Comparison of ENCODE assay signal across 16 cellular contexts in the genomic region with DNA sequence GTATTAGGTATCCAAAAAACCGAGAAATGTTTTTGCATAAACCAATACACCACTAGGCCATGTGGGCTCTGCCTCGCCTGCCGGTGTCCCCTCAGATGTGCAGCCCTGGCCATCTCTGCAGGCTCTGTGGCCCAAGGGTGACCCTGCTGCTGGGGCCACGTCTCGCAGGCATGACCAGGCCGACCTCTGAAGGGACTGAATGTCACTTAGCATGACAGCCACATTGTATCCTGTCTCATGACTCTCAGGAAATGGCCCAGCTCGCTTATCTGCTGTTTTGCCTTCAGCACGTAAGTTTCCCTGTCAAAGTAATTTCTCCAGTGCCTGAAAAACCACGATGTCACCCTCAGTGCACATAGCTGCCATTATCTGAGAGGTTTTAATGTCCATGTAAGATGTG.
"Had no signal": no experiment of that assay in that cellular context is flagged by ENCODE, and none has a peak within 500 bp of the region (broad histone marks: within the 10 kb centered on the region; RNA-seq: fewer than 3 reads in every experiment).

No MANE protein-coding gene starts in this region.

- H3K9me3 ChIP-seq: esophagus muscularis mucosa, psoas muscle, suprapubic skin had no signal

- H3K4me3 ChIP-seq: dorsolateral prefrontal cortex, esophagus muscularis mucosa, psoas muscle, suprapubic skin had no signal

- H3K4me1 ChIP-seq: psoas muscle, suprapubic skin had no signal

- FAIRE-seq: TTC549 had no signal

- ATAC-seq: psoas muscle; stimulated activated naive CD8-positive, alpha-beta T cell treated with anti-CD3 and anti-CD28 coated beads, Interleukin-15, Interleukin-2, amounts not matched to agents 100 U/mL and 50 U/mL, for 24 hours had no signal

- DNase-seq: activated CD4-positive, alpha-beta memory T cell treated with anti-CD3 and anti-CD28 coated beads, Interleukin-2, amount 10 ng/mL, durations not matched to agents 7 days and 5 days; activated CD4-positive, CD25-positive, alpha-beta regulatory T cell treated with anti-CD3 and anti-CD28 coated beads, Interleukin-2, amount 50 U/mL, for 72 hours; activated CD8-positive, alpha-beta memory T cell treated with anti-CD3 and anti-CD28 coated beads, Interleukin-2, amount 50 U/mL, for 48 hours; activated naive CD8-positive, alpha-beta T cell treated with anti-CD3 and anti-CD28 coated beads, Interleukin-2, amount 10 ng/mL, durations not matched to agents 7 days and 5 days; anterior cingulate cortex; dorsolateral prefrontal cortex; kidney glomerular epithelial cell; mammary epithelial cell; nephron progenitor cell; psoas muscle; stimulated activated CD4-positive, alpha-beta T cell treated with anti-CD3 and anti-CD28 coated beads, Interleukin-12 subunit alpha, Interleukin-12 subunit beta, amount 100 ng/mL, for 4 hours; stimulated activated CD4-positive, alpha-beta T cell treated with anti-CD3 and anti-CD28 coated beads, Interleukin-2, amount 100 ng/mL, for 48 hours; stimulated activated naive CD8-positive, alpha-beta T cell treated with anti-CD3 and anti-CD28 coated beads, Interleukin-15, Interleukin-2, amounts not matched to agents 100 U/mL and 50 U/mL, for 24 hours had no signal

- H3K36me3 ChIP-seq: esophagus muscularis mucosa, suprapubic skin had no signal

- H3K27ac ChIP-seq: dorsolateral prefrontal cortex, esophagus muscularis mucosa, suprapubic skin had no signal

- H3K27me3 ChIP-seq: esophagus muscularis mucosa had no signal
